In genomic region chr12:82325540-82326336, GRCh38 we compare ENCODE assay signal across 19 cellular contexts.
"Had no signal": no experiment of that assay in that cellular context is flagged by ENCODE, and none has a peak within 500 bp of the region (broad histone marks: within the 10 kb centered on the region; RNA-seq: fewer than 3 reads in every experiment).

No MANE protein-coding gene starts in this region.

- H3K4me3 Mint-ChIP-seq: activated T-cell treated with anti-CD3 and anti-CD28 coated beads, Interleukin-2, amount 50 U/mL, for 72 hours; central memory CD8-positive, alpha-beta T cell; nephron progenitor cell had no signal

- H3K4me3 ChIP-seq: coronary artery, left lung, prostate gland, right atrium auricular region had no signal

- H3K9me3 ChIP-seq: left lung, prostate gland, right atrium auricular region had no signal

- H3K27ac ChIP-seq: brain microvascular endothelial cell, coronary artery, left lung, prostate gland, right atrium auricular region, WERI-Rb-1 had no signal

- ATAC-seq: activated T-cell treated with anti-CD3 and anti-CD28 coated beads, Interleukin-2, amount 50 U/mL, for 72 hours; left lung had no signal

- H3K36me3 ChIP-seq: brain microvascular endothelial cell, left lung, prostate gland, right atrium auricular region, WERI-Rb-1 had no signal

- H3K27ac Mint-ChIP-seq: activated T-cell treated with anti-CD3 and anti-CD28 coated beads, Interleukin-2, amount 50 U/mL, for 72 hours; nephron progenitor cell had no signal

- H3K4me1 Mint-ChIP-seq: central memory CD8-positive, alpha-beta T cell; nephron progenitor cell had no signal

- DNase-seq: activated CD4-positive, alpha-beta T cell treated with anti-CD3 and anti-CD28 coated beads for 1 hour; activated effector memory CD4-positive, alpha-beta T cell treated with anti-CD3 and anti-CD28 coated beads, Interleukin-2, amount 50 U/mL, for 16 hours; activated naive CD4-positive, alpha-beta T cell treated with anti-CD3 and anti-CD28 coated beads, Interleukin-2, amount 50 U/mL, for 16 hours; activated T-cell treated with anti-CD3 and anti-CD28 coated beads, Interleukin-2, amount 50 U/mL, for 72 hours; aorta; brain microvascular endothelial cell; kidney; left lung; midbrain; nephron progenitor cell; stimulated activated CD4-positive, alpha-beta T cell treated with anti-CD3 and anti-CD28 coated beads, Interleukin-12 subunit alpha, Interleukin-12 subunit beta, amount 100 ng/mL, for 4 hours; stimulated activated CD4-positive, alpha-beta T cell treated with anti-CD3 and anti-CD28 coated beads, Interleukin-1b, Interleukin-23, amount 100 ng/mL, for 48 hours; stimulated activated CD8-positive, alpha-beta memory T cell treated with anti-CD3 and anti-CD28 coated beads, Interleukin-4, amount 100 ng/mL, for 48 hours; stimulated activated naive CD4-positive, alpha-beta T cell; WERI-Rb-1 had no signal

- H3K9me3 Mint-ChIP-seq: activated T-cell treated with anti-CD3 and anti-CD28 coated beads, Interleukin-2, amount 50 U/mL, for 72 hours; central memory CD8-positive, alpha-beta T cell; nephron progenitor cell had no signal

- H3K27me3 ChIP-seq: brain microvascular endothelial cell, left lung, right atrium auricular region had no signal

- H3K27me3 Mint-ChIP-seq: central memory CD8-positive, alpha-beta T cell had no signal

- H3K4me1 ChIP-seq: left lung, prostate gland, right atrium auricular region had no signal
